27 cellular contexts compared by ENCODE assay signal in the genomic region with DNA sequence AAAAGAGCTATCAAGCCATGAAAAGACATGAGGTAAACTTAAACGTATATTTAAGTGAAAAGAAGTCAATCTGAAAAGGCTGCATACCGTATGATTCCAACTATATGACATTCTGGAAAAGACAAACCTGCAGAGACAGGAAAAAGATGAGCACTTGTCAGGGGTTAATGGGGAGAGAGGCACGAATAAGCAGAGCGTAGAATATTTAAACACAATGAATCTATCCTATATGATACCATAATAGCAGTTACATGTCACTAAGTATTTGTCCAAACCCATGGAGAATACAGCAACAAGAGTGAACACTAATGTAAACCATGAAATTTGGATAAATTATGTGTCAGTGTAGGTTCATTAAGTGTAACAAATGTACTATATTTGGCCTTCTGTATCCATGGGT.
DNase-seq lines count a peak whose midpoint lies in the region; TF ChIP-seq lines count a peak whose summit lies in the region.
"Had no signal": no experiment of that assay in that cellular context is flagged by ENCODE, and none has a peak within 500 bp of the region (broad histone marks: within the 10 kb centered on the region; RNA-seq: fewer than 3 reads in every experiment).

No MANE protein-coding gene starts in this region.

- no peaks in the 10 kb centered on the region for H3K79me2 ChIP-seq in neural cell (replicated peaks; ENCODE audit: insufficient read depth, low read length)

- H3K4me3 ChIP-seq in neural cell (ENCODE audit: low read length), result no peak overlapping the region
- H3K4me3 ChIP-seq: A549; BLaER1; BLaER1 treated with 17β-estradiol and CSF1 and Interleukin-3, amounts not matched to agents 10 nM and 100 nM had no signal

- no peaks in the 10 kb centered on the region for H3K9me2 ChIP-seq in neural cell (ENCODE audit: insufficient read depth, low read length)

- no peaks in the 10 kb centered on the region for H3K27me3 ChIP-seq in neural cell (ENCODE audit: insufficient read depth, low read depth, low read length)
- H3K27me3 ChIP-seq: BE2C; BLaER1; BLaER1 treated with 17β-estradiol and CSF1 and Interleukin-3, amounts not matched to agents 10 nM and 100 nM had no signal

- no peak overlapping the region for H3K9ac ChIP-seq in neural cell (ENCODE audit: low read length)
- H3K9ac ChIP-seq: BLaER1; BLaER1 treated with 17β-estradiol and CSF1 and Interleukin-3, amounts not matched to agents 10 nM and 100 nM had no signal

- no peaks in the 10 kb centered on the region for H3K36me3 ChIP-seq in neural cell (ENCODE audit: insufficient read depth, low read length)
- H3K36me3 ChIP-seq: BE2C; BLaER1; BLaER1 treated with 17β-estradiol and CSF1 and Interleukin-3, amounts not matched to agents 10 nM and 100 nM had no signal

- DNase-seq in NCI-H82 (lab: John Stamatoyannopoulos, UW), result no peak
- DNase-seq: 8988T; ACHN; AML-193; BE2C; C1 segment of cervical spinal cord; Caco-2; Calu3; CD4-positive, alpha-beta memory T cell; CD4-positive, alpha-beta T cell; CD4-positive, CD25-positive, alpha-beta regulatory T cell; CD8-positive, alpha-beta memory T cell; CD8-positive, alpha-beta T cell; COR-L47; DMS 273 treated with DMSO at 0.1 percent for 48 hours; DMS153; DMS53; DMS79; DMS79 treated with DMSO at 0.1 percent for 48 hours; DND-41; EL had no signal

- peak; percentile 69 for TF ChIP-seq EP300 in neural cell (conservative IDR thresholded peaks at IDR 0.05; ENCODE audit: poor library complexity, severe bottlenecking)

- TF ChIP-seq CTCF in neural cell (IDR thresholded peaks at IDR 0.05; ENCODE audit: poor library complexity, severe bottlenecking), result no peak

- H2AFZ ChIP-seq in neural cell (ENCODE audit: low read depth, low read length), result no peak overlapping the region

- H3K27ac ChIP-seq in neural cell (ENCODE audit: low read length), result peak overlapping the region; percentile 62
- H3K27ac ChIP-seq: 22Rv1; A549; BLaER1; BLaER1 treated with 17β-estradiol and CSF1 and Interleukin-3, amounts not matched to agents 10 nM and 100 nM; C4-2B had no signal

- no peaks in the 10 kb centered on the region for H3F3A ChIP-seq in neural cell (ENCODE audit: insufficient read depth, low read length, poor library complexity, severe bottlenecking)

- no peaks in the 10 kb centered on the region for H4K20me1 ChIP-seq in neural cell (ENCODE audit: insufficient read depth)
- H4K20me1 ChIP-seq: BLaER1; BLaER1 treated with 17β-estradiol and CSF1 and Interleukin-3, amounts not matched to agents 10 nM and 100 nM had no signal

- TF ChIP-seq RAD21 in neural cell (conservative IDR thresholded peaks at IDR 0.05), result no peak

- H3K9me3 ChIP-seq in neural cell (ENCODE audit: low read length), result no peaks in the 10 kb centered on the region
- H3K9me3 ChIP-seq: A549; BE2C; BLaER1; BLaER1 treated with 17β-estradiol and CSF1 and Interleukin-3, amounts not matched to agents 10 nM and 100 nM; Caco-2 had no signal

- no peak overlapping the region for H3K4me2 ChIP-seq in neural cell (ENCODE audit: low read length)
- H3K4me2 ChIP-seq: A549; BLaER1; BLaER1 treated with 17β-estradiol and CSF1 and Interleukin-3, amounts not matched to agents 10 nM and 100 nM had no signal

TF ChIP-seq in neural cell, 6 proteins besides CTCF, POLR2A, EP300 and RAD21:
- TF ChIP-seq POLR2AphosphoS5 (IDR thresholded peaks at IDR 0.05), result no peak
- TF ChIP-seq, protein P1, sequence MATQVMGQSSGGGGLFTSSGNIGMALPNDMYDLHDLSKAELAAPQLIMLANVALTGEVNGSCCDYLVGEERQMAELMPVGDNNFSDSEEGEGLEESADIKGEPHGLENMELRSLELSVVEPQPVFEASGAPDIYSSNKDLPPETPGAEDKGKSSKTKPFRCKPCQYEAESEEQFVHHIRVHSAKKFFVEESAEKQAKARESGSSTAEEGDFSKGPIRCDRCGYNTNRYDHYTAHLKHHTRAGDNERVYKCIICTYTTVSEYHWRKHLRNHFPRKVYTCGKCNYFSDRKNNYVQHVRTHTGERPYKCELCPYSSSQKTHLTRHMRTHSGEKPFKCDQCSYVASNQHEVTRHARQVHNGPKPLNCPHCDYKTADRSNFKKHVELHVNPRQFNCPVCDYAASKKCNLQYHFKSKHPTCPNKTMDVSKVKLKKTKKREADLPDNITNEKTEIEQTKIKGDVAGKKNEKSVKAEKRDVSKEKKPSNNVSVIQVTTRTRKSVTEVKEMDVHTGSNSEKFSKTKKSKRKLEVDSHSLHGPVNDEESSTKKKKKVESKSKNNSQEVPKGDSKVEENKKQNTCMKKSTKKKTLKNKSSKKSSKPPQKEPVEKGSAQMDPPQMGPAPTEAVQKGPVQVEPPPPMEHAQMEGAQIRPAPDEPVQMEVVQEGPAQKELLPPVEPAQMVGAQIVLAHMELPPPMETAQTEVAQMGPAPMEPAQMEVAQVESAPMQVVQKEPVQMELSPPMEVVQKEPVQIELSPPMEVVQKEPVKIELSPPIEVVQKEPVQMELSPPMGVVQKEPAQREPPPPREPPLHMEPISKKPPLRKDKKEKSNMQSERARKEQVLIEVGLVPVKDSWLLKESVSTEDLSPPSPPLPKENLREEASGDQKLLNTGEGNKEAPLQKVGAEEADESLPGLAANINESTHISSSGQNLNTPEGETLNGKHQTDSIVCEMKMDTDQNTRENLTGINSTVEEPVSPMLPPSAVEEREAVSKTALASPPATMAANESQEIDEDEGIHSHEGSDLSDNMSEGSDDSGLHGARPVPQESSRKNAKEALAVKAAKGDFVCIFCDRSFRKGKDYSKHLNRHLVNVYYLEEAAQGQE (IDR thresholded peaks at IDR 0.05; ENCODE audit: borderline replicate concordance), result peak; percentile 75
